ENCODE assay signal across 27 cellular contexts in the genomic region with DNA sequence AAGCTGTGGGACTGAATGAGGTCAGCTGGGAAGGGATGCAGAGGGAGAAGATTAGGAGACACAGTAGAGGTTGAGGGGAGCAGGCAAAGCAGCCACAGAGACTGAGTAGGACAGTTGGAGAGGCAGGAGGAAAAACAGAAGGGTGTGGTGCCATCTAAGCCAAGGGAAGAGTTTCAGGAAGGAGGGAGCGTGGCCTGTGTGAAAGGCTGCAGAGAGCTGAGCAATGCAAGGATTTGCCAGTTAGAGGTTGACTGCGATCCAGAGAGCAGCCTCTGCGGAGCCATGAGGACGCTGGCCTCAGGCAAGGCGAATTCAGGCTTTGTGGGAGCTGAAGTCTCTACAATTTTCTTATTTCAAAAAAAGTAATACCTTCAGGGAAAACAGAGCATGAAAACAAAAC. TPM values are rescaled to one million over a fixed set of nuclear protein-coding genes. Genes with fewer than 3 reads are reported as not detected.
"Had no signal": no experiment of that assay in that cellular context is flagged by ENCODE, and none has a peak within 500 bp of the region (broad histone marks: within the 10 kb centered on the region; RNA-seq: fewer than 3 reads in every experiment).

No MANE protein-coding gene starts in this region.

- H3K27me3 ChIP-seq: Peyer's patch, SJCRH30 had no signal

- H3K4me1 ChIP-seq: adrenal gland, Peyer's patch, SJCRH30 had no signal

- H3K27ac ChIP-seq: adrenal gland, KMS-11, Peyer's patch, RWPE1, SJCRH30, WERI-Rb-1 had no signal

- H3K36me3 ChIP-seq: adrenal gland, Peyer's patch, SJCRH30, WERI-Rb-1 had no signal

- ATAC-seq: activated CD4-positive, CD25-positive, alpha-beta regulatory T cell treated with anti-CD3 and anti-CD28 coated beads, Interleukin-2, amount 50 U/mL, for 24 hours; activated CD8-positive, alpha-beta T cell treated with anti-CD3 and anti-CD28 coated beads for 36 hours had no signal

- DNase-seq: activated CD4-positive, alpha-beta T cell treated with anti-CD3 and anti-CD28 coated beads for 4 hours; activated CD8-positive, alpha-beta memory T cell treated with anti-CD3 and anti-CD28 coated beads, Interleukin-2, amount 50 U/mL, for 48 hours; activated CD8-positive, alpha-beta T cell treated with anti-CD3 and anti-CD28 coated beads for 36 hours; activated naive CD4-positive, alpha-beta T cell treated with anti-CD3 and anti-CD28 coated beads, Interleukin-2, amount 50 U/mL, for 16 hours; activated naive CD8-positive, alpha-beta T cell treated with anti-CD3 and anti-CD28 coated beads, Interleukin-2, amount 10 ng/mL, durations not matched to agents 7 days and 5 days; activated T-cell treated with anti-CD3 and anti-CD28 coated beads, Interleukin-2, amount 50 U/mL, for 1 hour; adrenal gland; anterior cingulate cortex; caudate nucleus; NCI-H1092; NCI-H1417; NCI-H2029; NCI-H2107; NCI-H510A treated with DMSO at 0.1 percent for 48 hours; NCI-H69; NK-92 treated with Interleukin-12 subunit alpha and Interleukin-12 subunit beta, amount 100 ng/mL, for 24 hours; OCI-M1; Peyer's patch; Right ventricle myocardium superior; SJCRH30; SK-N-SH; T-helper 1 cell; WERI-Rb-1 had no signal

- H3K9ac ChIP-seq: KMS-11, SK-N-SH had no signal

- H3K4me2 ChIP-seq: KMS-11, SK-N-SH had no signal

- H3K9me3 ChIP-seq: adrenal gland, Peyer's patch, SJCRH30, SK-N-SH had no signal

- H3K4me3 ChIP-seq: adrenal gland, Peyer's patch, SJCRH30 had no signal

RNA-seq across cellular contexts. Expression of a gene that starts 28.9 kb away (rescaled TPM):
- total RNA-seq: activated CD8-positive, alpha-beta T cell treated with anti-CD3 and anti-CD28 coated beads for 36 hours; activated naive CD8-positive, alpha-beta T cell treated with anti-CD3 and anti-CD28 coated beads, Interleukin-2, amount 10 ng/mL, durations not matched to agents 7 days and 5 days; adrenal gland; MCF 10A; Peyer's patch; Right ventricle myocardium superior; SJCRH30 had no signal
- polyA plus RNA-seq: adrenal gland, SK-N-SH had no signal
